ENCODE assay signal across 1 cellular context in genomic region chr1:90062700-90063643, GRCh38.
A peak's percentile ranks its signal among the peaks of the same experiment; 100 is the strongest.
TF ChIP-seq lines count a peak whose summit lies in the region.

No MANE protein-coding gene starts in this region.

TF ChIP-seq in HepG2, 621 proteins besides CTCF, POLR2A, EP300 and RAD21:
- TF ChIP-seq ZBTB14 (CRISPR knock-in tag; IDR thresholded peaks at IDR 0.05) (peak; percentile 76), ZNF281 (CRISPR knock-in tag; IDR thresholded peaks at IDR 0.05; ENCODE audit: borderline replicate concordance) (peak; percentile 62; the same call in 1 of the 2 replicates), ZNF687 (CRISPR knock-in tag; IDR thresholded peaks at IDR 0.05) (peak; percentile 16; the same call in 1 of the 2 replicates)
